ENCODE assay signal across 9 cellular contexts in genomic region chr10:24958701-24959392, GRCh38. TPM values are rescaled to one million over a fixed set of nuclear protein-coding genes. Genes with fewer than 3 reads are reported as not detected.
DNase-seq lines count a peak whose midpoint lies in the region; ATAC-seq and TF ChIP-seq lines count a peak whose summit lies in the region.
"Had no signal": no experiment of that assay in that cellular context is flagged by ENCODE, and none has a peak within 500 bp of the region (broad histone marks: within the 10 kb centered on the region; RNA-seq: fewer than 3 reads in every experiment).

No MANE protein-coding gene starts in this region.

- no peaks in the 10 kb centered on the region for H3K9me3 ChIP-seq in adipocyte (ENCODE audit: control insufficient read depth, low read length)
- H3K9me3 ChIP-seq in parathyroid adenoma (ENCODE audit: control insufficient read depth, low read length): no peaks in the 10 kb centered on the region
- H3K9me3 ChIP-seq in effector memory CD4-positive, alpha-beta T cell (ENCODE audit: control insufficient read depth, low read length): no peaks in the 10 kb centered on the region

- peak overlapping the region; percentile 71 for H3K9ac ChIP-seq in adipocyte (ENCODE audit: low read length)
- no peak overlapping the region for H3K9ac ChIP-seq in parathyroid adenoma

- H3K4me1 ChIP-seq in adipocyte (ENCODE audit: control insufficient read depth, insufficient read depth, low read length) (peaks cover 30% of the 10 kb centered on the region), parathyroid adenoma (peaks cover 4% of the 10 kb centered on the region)
- no peaks in the 10 kb centered on the region for H3K4me1 ChIP-seq in effector memory CD4-positive, alpha-beta T cell (ENCODE audit: control insufficient read depth, insufficient read depth, low read length, poor library complexity, severe bottlenecking)

- DNase-seq in AG08396 (ENCODE audit: low spot score): peak; percentile 23
- DNase-seq in adipocyte (ENCODE audit: low read depth): peak; percentile 44
- no peak for DNase-seq in Right ventricle myocardium superior
- DNase-seq in activated gamma-delta T cell treated with Interleukin-2 at 50 U/mL for 16 hours: no peak
- DNase-seq in effector memory CD4-positive, alpha-beta T cell: no peak
- no peak for DNase-seq in NCI-H2171 treated with DMSO at 0.1 percent for 48 hours (lab: John Stamatoyannopoulos, UW)
- DNase-seq in NCI-H2196 treated with DMSO at 0.1 percent for 48 hours (lab: John Stamatoyannopoulos, UW; ENCODE audit: unreplicated experiment): no peak

- peak overlapping the region; percentile 28 for H2AFZ ChIP-seq in parathyroid adenoma

- H3K79me2 ChIP-seq in parathyroid adenoma: no peaks in the 10 kb centered on the region

- ATAC-seq in Right ventricle myocardium superior (ENCODE audit: poor library complexity): peak; percentile 91

- intact Hi-C loops in Right ventricle myocardium superior (cut with DNase I): loop anchor here (10.0 kb wide), 1 partner anchor 234 kb away; the partner anchor contains the start of gene ARHGAP21

- H3K36me3 ChIP-seq in adipocyte (ENCODE audit: control insufficient read depth, insufficient read depth, low read length, severe bottlenecking) (no peaks in the 10 kb centered on the region), parathyroid adenoma (ENCODE audit: control insufficient read depth, insufficient read depth, low read length) (no peaks in the 10 kb centered on the region)
- H3K36me3 ChIP-seq in effector memory CD4-positive, alpha-beta T cell (ENCODE audit: control insufficient read depth, insufficient read depth, low read length): no peaks in the 10 kb centered on the region

- H3K4me3 ChIP-seq in adipocyte (ENCODE audit: low read length) (peak overlapping the region; percentile 66), parathyroid adenoma (ENCODE audit: low read depth, low read length) (no peak overlapping the region)
- H3K4me3 ChIP-seq in effector memory CD4-positive, alpha-beta T cell (ENCODE audit: insufficient read depth, low read depth, low read length, poor library complexity, severe bottlenecking): no peak overlapping the region

- TF ChIP-seq CTCF in parathyroid adenoma (IDR thresholded peaks at IDR 0.05): no peak

- no peak overlapping the region for H3K4me2 ChIP-seq in parathyroid adenoma (ENCODE audit: low read length)

- H3K27ac ChIP-seq in parathyroid adenoma: peak overlapping the region; percentile 5
- H3K27ac ChIP-seq in effector memory CD4-positive, alpha-beta T cell (ENCODE audit: insufficient read depth, low read length, poor library complexity, severe bottlenecking): no peak overlapping the region
- H3K27ac ChIP-seq: C4-2B had no signal

- H3K27me3 ChIP-seq in adipocyte (replicated peaks; ENCODE audit: control insufficient read depth, insufficient read depth, low read length) (no peaks in the 10 kb centered on the region), parathyroid adenoma (ENCODE audit: control insufficient read depth, insufficient read depth, low read length) (no peaks in the 10 kb centered on the region)
- no peaks in the 10 kb centered on the region for H3K27me3 ChIP-seq in effector memory CD4-positive, alpha-beta T cell (replicated peaks; ENCODE audit: control insufficient read depth, insufficient read depth, low read length, poor library complexity, severe bottlenecking)

RNA-seq across cellular contexts. Expression of gene PRTFDC1, which starts 6.4 kb away (rescaled TPM):
- total RNA-seq in Right ventricle myocardium superior: 6.5 TPM

RNA-seq across cellular contexts. Expression of gene ENKUR, which starts 57.1 kb away (rescaled TPM):
- not detected for total RNA-seq in Right ventricle myocardium superior

RNA-seq across cellular contexts. Expression of gene THNSL1, which starts 57.6 kb away (rescaled TPM):
- total RNA-seq in Right ventricle myocardium superior: 6.8 TPM

Comparison
In these comparisons a context has a peak if more than half of its experiments do, and no peak if none do; other contexts are left out.
1. DNase-seq: peak in AG08396 (single experiment) and adipocyte (single experiment); none in Right ventricle myocardium superior (single experiment), activated gamma-delta T cell treated with Interleukin-2 at 50 U/mL for 16 hours (single experiment), effector memory CD4-positive, alpha-beta T cell (0 of 3), NCI-H2171 treated with DMSO at 0.1 percent for 48 hours (single experiment) and NCI-H2196 treated with DMSO at 0.1 percent for 48 hours (single experiment).